Comparison of ENCODE assay signal across 1 cellular context in the genomic region with DNA sequence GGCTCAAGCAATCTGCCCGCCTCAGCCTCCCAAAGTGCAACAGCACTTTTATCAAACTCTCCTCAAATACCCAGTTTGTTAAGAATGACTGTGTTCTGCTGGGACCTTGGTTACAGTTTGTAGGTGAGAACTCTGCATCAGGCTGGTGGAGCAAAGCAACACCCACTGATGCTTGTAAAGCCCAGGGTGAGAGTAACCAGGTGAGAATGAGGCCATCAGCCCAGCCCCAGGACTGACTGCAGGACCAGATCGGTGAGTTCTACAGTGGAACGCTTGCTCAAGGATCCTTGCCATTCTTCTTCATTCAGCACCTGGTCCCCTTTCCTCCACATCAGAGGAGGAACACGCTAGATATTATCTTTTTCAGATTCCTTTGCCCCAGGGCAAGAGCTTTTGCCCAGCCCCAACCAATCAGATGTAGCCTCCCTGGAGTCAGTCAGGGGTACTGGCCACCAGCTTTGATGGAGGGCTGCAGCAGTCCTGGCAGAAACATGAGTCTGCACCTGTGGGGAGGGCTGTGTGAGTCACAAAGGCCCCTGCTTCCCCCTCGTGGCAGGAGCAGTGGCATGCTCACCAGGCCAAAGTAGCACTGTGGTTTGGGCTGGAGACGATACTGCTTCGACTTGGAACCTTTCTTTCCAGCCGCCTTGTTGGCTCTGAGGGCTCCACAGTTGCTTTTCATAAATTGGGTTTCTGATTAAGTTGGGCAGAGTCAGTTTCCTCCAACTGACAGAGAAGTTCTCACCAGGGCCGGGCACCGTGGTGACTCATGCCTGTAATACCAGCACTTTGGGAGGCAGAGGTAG.
TF ChIP-seq lines count a peak whose summit lies in the region.

No MANE protein-coding gene starts in this region.

TF ChIP-seq in A549, 52 proteins besides CTCF, POLR2A, EP300 and RAD21 (continued from another document):
- TF ChIP-seq, protein P1, sequence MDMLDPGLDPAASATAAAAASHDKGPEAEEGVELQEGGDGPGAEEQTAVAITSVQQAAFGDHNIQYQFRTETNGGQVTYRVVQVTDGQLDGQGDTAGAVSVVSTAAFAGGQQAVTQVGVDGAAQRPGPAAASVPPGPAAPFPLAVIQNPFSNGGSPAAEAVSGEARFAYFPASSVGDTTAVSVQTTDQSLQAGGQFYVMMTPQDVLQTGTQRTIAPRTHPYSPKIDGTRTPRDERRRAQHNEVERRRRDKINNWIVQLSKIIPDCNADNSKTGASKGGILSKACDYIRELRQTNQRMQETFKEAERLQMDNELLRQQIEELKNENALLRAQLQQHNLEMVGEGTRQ (IDR thresholded peaks at IDR 0.05): no peak
- no peak for TF ChIP-seq NFE2L2 (conservative IDR thresholded peaks at IDR 0.05; ENCODE audit: low read length)
- no peak for TF ChIP-seq BHLHE40 (IDR thresholded peaks at IDR 0.05; ENCODE audit: low read depth, low read length)
- TF ChIP-seq RARB (CRISPR knock-in tag; IDR thresholded peaks at IDR 0.05): no peak
- TF ChIP-seq FOSL2 (IDR thresholded peaks at IDR 0.05): no peak
- peak; percentile 68; the same call in 1 of the 2 replicates for TF ChIP-seq FOSL2 (CRISPR knock-in tag; IDR thresholded peaks at IDR 0.05)
- TF ChIP-seq KDM1A (IDR thresholded peaks at IDR 0.05; ENCODE audit: low read depth): no peak
- no peak for TF ChIP-seq CHD2 (IDR thresholded peaks at IDR 0.05; ENCODE audit: low read length, partially characterized antibody)
